ENCODE assay signal across 27 cellular contexts in genomic region chr11:74000307-74000630, GRCh38. TPM values are rescaled to one million over a fixed set of nuclear protein-coding genes. Genes with fewer than 3 reads are reported as not detected.
DNase-seq lines count a peak whose midpoint lies in the region; ATAC-seq and TF ChIP-seq lines count a peak whose summit lies in the region.
"Had no signal": no experiment of that assay in that cellular context is flagged by ENCODE, and none has a peak within 500 bp of the region (broad histone marks: within the 10 kb centered on the region; RNA-seq: fewer than 3 reads in every experiment).

No MANE protein-coding gene starts in this region.

- no peak for TF ChIP-seq POLR2A in prostate gland (IDR thresholded peaks at IDR 0.05)

- no peaks in the 10 kb centered on the region for H3K27me3 ChIP-seq in psoas muscle (ENCODE audit: insufficient read depth in 3 of 3, low read length in 2 of 3)
- no peaks in the 10 kb centered on the region for H3K27me3 ChIP-seq in prostate gland (replicated peaks; ENCODE audit: insufficient read depth)
- H3K27me3 ChIP-seq: BLaER1, esophagus muscularis mucosa, foreskin keratinocyte, heart right ventricle, neutrophil had no signal

- H3K4me3 ChIP-seq in psoas muscle (no peak overlapping the region), prostate gland (no peak overlapping the region)
- H3K4me3 ChIP-seq: BLaER1, esophagus muscularis mucosa, HAP-1, heart right ventricle had no signal

- H3K27ac ChIP-seq in psoas muscle (no peak overlapping the region), prostate gland (no peak overlapping the region)
- H3K27ac ChIP-seq: BLaER1, esophagus muscularis mucosa, foreskin keratinocyte, heart right ventricle, neutrophil, VCaP had no signal

- intact Hi-C loops in psoas muscle (cut with DNase I): no loop called here
- intact Hi-C loops in prostate gland (cut with DNase I): no loop called here

- no peak for ATAC-seq in activated T-cell treated with anti-CD3 and anti-CD28 coated beads, Interleukin-2, amount 50 U/mL, for 72 hours (replicated peaks in 1 of 2)
- no peak for ATAC-seq in activated T-cell treated with anti-CD3 and anti-CD28 coated beads, Interleukin-2, amount 50 U/mL, for 4 hours
- peak; percentile 3 for ATAC-seq in activated T-helper 17 cell treated with anti-CD3 and anti-CD28 coated beads, Interleukin-2, amount 50 U/mL, for 72 hours (replicated peaks)
- ATAC-seq in naive B cell (ENCODE audit: low read depth in 2 of 2): no peak
- ATAC-seq in psoas muscle: no peak
- ATAC-seq in GM21528 (IDR thresholded peaks at IDR 0.05; ENCODE audit: low FRiP score, unreplicated experiment): no peak
- ATAC-seq: foreskin keratinocyte, heart right ventricle had no signal

- TF ChIP-seq CTCF in psoas muscle (IDR thresholded peaks at IDR 0.05) (no peak), prostate gland (IDR thresholded peaks at IDR 0.05) (no peak)

- H3K36me3 ChIP-seq in psoas muscle (ENCODE audit: insufficient read depth in 1 of 2, low read depth in 1 of 2) (peaks cover 0 to 57% of the 10 kb centered on the region in 2 donors), prostate gland (no peaks in the 10 kb centered on the region)
- H3K36me3 ChIP-seq: HAP-1 had no signal

- H3K27me3 Mint-ChIP-seq in activated T-cell treated with anti-CD3 and anti-CD28 coated beads, Interleukin-2, amount 50 U/mL, for 72 hours (ENCODE audit: low read depth): no peaks in the 10 kb centered on the region
- no peaks in the 10 kb centered on the region for H3K27me3 Mint-ChIP-seq in activated T-cell treated with anti-CD3 and anti-CD28 coated beads, Interleukin-2, amount 50 U/mL, for 4 hours (ENCODE audit: low read depth)
- H3K27me3 Mint-ChIP-seq in activated T-helper 17 cell treated with anti-CD3 and anti-CD28 coated beads, Interleukin-2, amount 50 U/mL, for 72 hours: no peaks in the 10 kb centered on the region
- H3K27me3 Mint-ChIP-seq in naive B cell: no peaks in the 10 kb centered on the region
- H3K27me3 Mint-ChIP-seq: activated naive CD4-positive, alpha-beta T cell treated with anti-CD3 and anti-CD28 coated beads, Interleukin-2, amount 10 ng/mL, durations not matched to agents 7 days and 5 days had no signal

- H3K36me3 Mint-ChIP-seq in activated T-cell treated with anti-CD3 and anti-CD28 coated beads, Interleukin-2, amount 50 U/mL, for 72 hours (ENCODE audit: insufficient read depth in 2 of 2): peaks cover 0 to 2% of the 10 kb centered on the region in 2 donors
- peaks cover 21% of the 10 kb centered on the region for H3K36me3 Mint-ChIP-seq in activated T-cell treated with anti-CD3 and anti-CD28 coated beads, Interleukin-2, amount 50 U/mL, for 4 hours (ENCODE audit: insufficient read depth)
- peaks cover 14% of the 10 kb centered on the region for H3K36me3 Mint-ChIP-seq in activated T-helper 17 cell treated with anti-CD3 and anti-CD28 coated beads, Interleukin-2, amount 50 U/mL, for 72 hours (ENCODE audit: low read depth)
- peaks cover 12 to 18% of the 10 kb centered on the region in 2 donors for H3K36me3 Mint-ChIP-seq in naive B cell

- peak overlapping the region; percentile 56 for H3K27ac Mint-ChIP-seq in activated T-cell treated with anti-CD3 and anti-CD28 coated beads, Interleukin-2, amount 50 U/mL, for 72 hours
- H3K27ac Mint-ChIP-seq in activated T-helper 17 cell treated with anti-CD3 and anti-CD28 coated beads, Interleukin-2, amount 50 U/mL, for 72 hours: peak overlapping the region; percentile 81
- peak overlapping the region; percentile 97 to 100 (median 99) for H3K27ac Mint-ChIP-seq in naive B cell
- H3K27ac Mint-ChIP-seq: activated naive CD4-positive, alpha-beta T cell treated with anti-CD3 and anti-CD28 coated beads, Interleukin-2, amount 10 ng/mL, durations not matched to agents 7 days and 5 days had no signal

- H3K4me1 ChIP-seq in psoas muscle (peaks cover 31% of the 10 kb centered on the region), prostate gland (replicated peaks) (no peaks in the 10 kb centered on the region)
- H3K4me1 ChIP-seq: esophagus muscularis mucosa, foreskin keratinocyte, HAP-1 had no signal

- H3K4me1 Mint-ChIP-seq in activated T-cell treated with anti-CD3 and anti-CD28 coated beads, Interleukin-2, amount 50 U/mL, for 72 hours (ENCODE audit: low read depth): peaks cover 76% of the 10 kb centered on the region
- H3K4me1 Mint-ChIP-seq in activated T-cell treated with anti-CD3 and anti-CD28 coated beads, Interleukin-2, amount 50 U/mL, for 4 hours (ENCODE audit: low read depth): peaks cover 74% of the 10 kb centered on the region
- H3K4me1 Mint-ChIP-seq in activated T-helper 17 cell treated with anti-CD3 and anti-CD28 coated beads, Interleukin-2, amount 50 U/mL, for 72 hours: peaks cover 30% of the 10 kb centered on the region
- peaks cover 31 to 71% (median 46%) of the 10 kb centered on the region in 3 donors for H3K4me1 Mint-ChIP-seq in naive B cell

- WGBS in psoas muscle, 3 donors: 65 to 78% (median 78%) methylated on average over 6 of the region's 6 CpGs
- WGBS in prostate gland: 87% methylated on average over 6 of the region's 6 CpGs

- DNase-seq in activated T-cell treated with anti-CD3 and anti-CD28 coated beads, Interleukin-2, amount 50 U/mL, for 72 hours: no peak
- no peak for DNase-seq in activated T-cell treated with anti-CD3 and anti-CD28 coated beads, Interleukin-2, amount 50 U/mL, for 4 hours
- DNase-seq in naive B cell: no peak
- no peak for DNase-seq in psoas muscle
- DNase-seq in prostate gland (ENCODE audit: low spot score): no peak
- DNase-seq: activated CD4-positive, alpha-beta T cell treated with anti-CD3 and anti-CD28 coated beads for 48 hours; activated naive CD4-positive, alpha-beta T cell treated with anti-CD3 and anti-CD28 coated beads, Interleukin-2, amount 10 ng/mL, durations not matched to agents 7 days and 5 days; COR-L47; cortex of kidney; foreskin keratinocyte; GDM1; heart right ventricle; IMR-90; left cardiac atrium; NCI-H524 treated with DMSO at 0.1 percent for 48 hours; NK-92 treated with Interleukin-12 subunit alpha and Interleukin-12 subunit beta, amount 100 ng/mL, for 24 hours; Right ventricle myocardium superior; T-helper 9 cell; trophoblast cell had no signal

- no peaks in the 10 kb centered on the region for H3K9me3 Mint-ChIP-seq in activated T-cell treated with anti-CD3 and anti-CD28 coated beads, Interleukin-2, amount 50 U/mL, for 72 hours
- no peaks in the 10 kb centered on the region for H3K9me3 Mint-ChIP-seq in activated T-cell treated with anti-CD3 and anti-CD28 coated beads, Interleukin-2, amount 50 U/mL, for 4 hours
- H3K9me3 Mint-ChIP-seq in activated T-helper 17 cell treated with anti-CD3 and anti-CD28 coated beads, Interleukin-2, amount 50 U/mL, for 72 hours: no peaks in the 10 kb centered on the region
- H3K9me3 Mint-ChIP-seq in naive B cell: peaks cover 0 to 4% (median 0%) of the 10 kb centered on the region in 7 donors
- H3K9me3 Mint-ChIP-seq: activated naive CD4-positive, alpha-beta T cell treated with anti-CD3 and anti-CD28 coated beads, Interleukin-2, amount 10 ng/mL, durations not matched to agents 7 days and 5 days had no signal

- H3K9me3 ChIP-seq in psoas muscle: no peaks in the 10 kb centered on the region
- H3K9me3 ChIP-seq in prostate gland: no peaks in the 10 kb centered on the region
- H3K9me3 ChIP-seq: BLaER1, esophagus muscularis mucosa, HAP-1, heart right ventricle, neutrophil had no signal

- H3K4me3 Mint-ChIP-seq in activated T-cell treated with anti-CD3 and anti-CD28 coated beads, Interleukin-2, amount 50 U/mL, for 72 hours: no peak overlapping the region
- H3K4me3 Mint-ChIP-seq in activated T-cell treated with anti-CD3 and anti-CD28 coated beads, Interleukin-2, amount 50 U/mL, for 4 hours: no peak overlapping the region
- no peak overlapping the region for H3K4me3 Mint-ChIP-seq in activated T-helper 17 cell treated with anti-CD3 and anti-CD28 coated beads, Interleukin-2, amount 50 U/mL, for 72 hours
- H3K4me3 Mint-ChIP-seq in naive B cell: peak overlapping the region in 2 of 8 donors; percentile 70 to 74
- H3K4me3 Mint-ChIP-seq: activated naive CD4-positive, alpha-beta T cell treated with anti-CD3 and anti-CD28 coated beads, Interleukin-2, amount 10 ng/mL, durations not matched to agents 7 days and 5 days had no signal

RNA-seq across cellular contexts. Expression of gene UCP3, which starts 8.6 kb away (rescaled TPM):
- total RNA-seq in activated T-cell treated with anti-CD3 and anti-CD28 coated beads, Interleukin-2, amount 50 U/mL, for 72 hours: 1 to 10 TPM; 3.7 to 5.4 TPM
- total RNA-seq in activated T-cell treated with anti-CD3 and anti-CD28 coated beads, Interleukin-2, amount 50 U/mL, for 4 hours: 1 to 10 TPM; 1.3 to 2.6 (median 1.7) TPM
- total RNA-seq in activated T-helper 17 cell treated with anti-CD3 and anti-CD28 coated beads, Interleukin-2, amount 50 U/mL, for 72 hours: 1 to 10 TPM; 4.3 to 6.6 TPM
- polyA plus RNA-seq in naive B cell (ENCODE audit: low read depth in 6 of 6) (under 1 TPM in 3 of 6 donors, not detected in 3; 0.09 to 0.31 (median 0.11) TPM), psoas muscle (100 to 1,000 TPM in 2 of 3 donors, 1 to 10 TPM in 1; 8.9 to 587 (median 330) TPM)
- total RNA-seq in psoas muscle (100 to 1,000 TPM in 3 of 4 donors, 10 to 100 TPM in 1; 53.8 to 299 (median 169) TPM), prostate gland (1 to 10 TPM in 1 of 2 donors, under 1 TPM in 1; 0.55 to 6.8 TPM)

RNA-seq across cellular contexts. Expression of gene UCP2, which starts 17.6 kb away (rescaled TPM):
- total RNA-seq in activated T-cell treated with anti-CD3 and anti-CD28 coated beads, Interleukin-2, amount 50 U/mL, for 72 hours: 100 to 1,000 TPM; 152 to 198 TPM
- total RNA-seq in activated T-cell treated with anti-CD3 and anti-CD28 coated beads, Interleukin-2, amount 50 U/mL, for 4 hours: 100 to 1,000 TPM in 1 of 3 donors, 10 to 100 TPM in 2; 69.3 to 146 (median 88.9) TPM
- 100 to 1,000 TPM; 199 to 269 TPM for total RNA-seq in activated T-helper 17 cell treated with anti-CD3 and anti-CD28 coated beads, Interleukin-2, amount 50 U/mL, for 72 hours
- polyA plus RNA-seq in naive B cell (ENCODE audit: low read depth in 6 of 6) (1,000 to 10,000 TPM; 1,601 to 2,628 (median 2,020) TPM), psoas muscle (10 to 100 TPM; 11.8 to 90.6 (median 89.6) TPM)
- total RNA-seq in psoas muscle (10 to 100 TPM; 40.8 to 99.5 (median 66.1) TPM), prostate gland (10 to 100 TPM; 13.6 to 23.1 TPM)

RNA-seq across cellular contexts. Expression of gene DNAJB13, which starts 49.4 kb away (rescaled TPM):
- total RNA-seq in activated T-cell treated with anti-CD3 and anti-CD28 coated beads, Interleukin-2, amount 50 U/mL, for 72 hours: 1 to 10 TPM in 1 of 2 donors, under 1 TPM in 1; 0.53 to 1.1 TPM
- under 1 TPM in 2 of 3 donors, not detected in 1; 0.27 to 0.61 TPM for total RNA-seq in activated T-cell treated with anti-CD3 and anti-CD28 coated beads, Interleukin-2, amount 50 U/mL, for 4 hours
- total RNA-seq in activated T-helper 17 cell treated with anti-CD3 and anti-CD28 coated beads, Interleukin-2, amount 50 U/mL, for 72 hours: 1 to 10 TPM in 1 of 2 donors, not detected in 1; 1.2 TPM
- polyA plus RNA-seq in naive B cell (ENCODE audit: low read depth in 6 of 6) (under 1 TPM in 4 of 6 donors, not detected in 2; 0.32 to 0.72 (median 0.37) TPM), psoas muscle (under 1 TPM in 1 of 3 donors, not detected in 2; 0.03 TPM)
- total RNA-seq in psoas muscle (not detected), prostate gland (1 to 10 TPM in 1 of 2 donors, under 1 TPM in 1; 0.59 to 1.9 TPM)
- total RNA-seq: esophagus muscularis mucosa, heart right ventricle, left cardiac atrium, pulmonary artery endothelial cell, Right ventricle myocardium superior had no signal
- polyA plus RNA-seq: foreskin keratinocyte, heart right ventricle had no signal

Comparison
In these comparisons a context has a peak if more than half of its experiments do, and no peak if none do; other contexts are left out.
1. RNA of gene UCP3, which starts 8.6 kb away (total RNA-seq): 53.8 to 299 TPM in psoas muscle; 0.55 to 6.8 TPM in prostate gland, 4.3 to 6.6 TPM in activated T-helper 17 cell treated with anti-CD3 and anti-CD28 coated beads, Interleukin-2, amount 50 U/mL, for 72 hours, 3.7 to 5.4 TPM in activated T-cell treated with anti-CD3 and anti-CD28 coated beads, Interleukin-2, amount 50 U/mL, for 72 hours and 1.3 to 2.6 TPM in activated T-cell treated with anti-CD3 and anti-CD28 coated beads, Interleukin-2, amount 50 U/mL, for 4 hours; every median in the first group is over 4 times any median in the second.
2. Peak in every context shown above with its lines, with median percentiles within 50 percentile points of each other: H3K27ac Mint-ChIP-seq.